ENCODE assay signal across 10 cellular contexts in genomic region chr1:184854456-184855180, GRCh38.
DNase-seq lines count a peak whose midpoint lies in the region; ATAC-seq, FAIRE-seq and TF ChIP-seq lines count a peak whose summit lies in the region.
"Had no signal": no experiment of that assay in that cellular context is flagged by ENCODE, and none has a peak within 500 bp of the region (broad histone marks: within the 10 kb centered on the region; RNA-seq: fewer than 3 reads in every experiment).

No MANE protein-coding gene starts in this region.

- H3K9me2 ChIP-seq in SK-N-SH, result no peaks in the 10 kb centered on the region

- H3K4me2 ChIP-seq in SK-N-SH, result peak overlapping the region; percentile 45; the same call in 1 of the 2 replicates

- TF ChIP-seq CTCF in SK-N-SH (IDR thresholded peaks at IDR 0.05) (no peak), heart left ventricle (IDR thresholded peaks at IDR 0.05) (no peak), uterus (IDR thresholded peaks at IDR 0.05) (no peak), dorsolateral prefrontal cortex (IDR thresholded peaks at IDR 0.05 in 54 of 56, conservative IDR thresholded peaks at IDR 0.05 in 2 of 56; ENCODE audit: low read depth in 1 of 56, partially characterized antibody in 56 of 56) (no peak)

- H2AFZ ChIP-seq in SK-N-SH (ENCODE audit: low read depth), result 0 out of 2 replicates have a peak overlapping the region, but pooled peaks have one; percentile 4

- H4K20me1 ChIP-seq in SK-N-SH (ENCODE audit: insufficient read depth), result no peaks in the 10 kb centered on the region

- no peak for TF ChIP-seq RAD21 in SK-N-SH (IDR thresholded peaks at IDR 0.05; ENCODE audit: low read length)

- H3K27me3 ChIP-seq in SK-N-SH (ENCODE audit: insufficient read depth) (no peaks in the 10 kb centered on the region), heart left ventricle (no peaks in the 10 kb centered on the region), uterus (no peaks in the 10 kb centered on the region), dorsolateral prefrontal cortex (peaks cover 0 to 3% (median 0%) of the 10 kb centered on the region in 45 donors)

- TF ChIP-seq POLR2A in heart left ventricle (IDR thresholded peaks at IDR 0.05) (no peak), uterus (IDR thresholded peaks at IDR 0.05) (no peak)

- WGBS in SK-N-SH (ENCODE audit: low lambda C conversion rate), result 84% methylated on average over 2 of the region's 2 CpGs
- 49 to 62% (median 59%) methylated on average over 2 of the region's 2 CpGs for WGBS in heart left ventricle, 4 donors

- H3K4me1 ChIP-seq in SK-N-SH (ENCODE audit: control insufficient read depth in 1 of 2, insufficient read depth in 2 of 2, low read depth in 1 of 2, low read length in 1 of 2), result peaks cover 7 to 12% of the 10 kb centered on the region in 2 experiments; a peak in 1 of 4 replicates
- H3K4me1 ChIP-seq in heart left ventricle, result peaks cover 0 to 41% (median 22%) of the 10 kb centered on the region in 12 donors
- no peaks in the 10 kb centered on the region for H3K4me1 ChIP-seq in uterus

- TF ChIP-seq EP300 in SK-N-SH (IDR thresholded peaks at IDR 0.05; ENCODE audit: borderline replicate concordance in 1 of 2, low read depth in 1 of 2, low read length in 1 of 2), result 0 out of 4 replicates have a peak, but pooled peaks of 1 of the 2 experiments have one; percentile 27

- no peak overlapping the region for H3K9ac ChIP-seq in SK-N-SH

- H3K9me3 ChIP-seq in SK-N-SH (no peaks in the 10 kb centered on the region; the same call in 1 of the 2 replicates), heart left ventricle (no peaks in the 10 kb centered on the region), uterus (no peaks in the 10 kb centered on the region)

- POLR2A ChIA-PET in SK-N-SH (lab: Yijun Ruan, JAX), result no interaction called here

- H3K79me2 ChIP-seq in SK-N-SH (ENCODE audit: insufficient read depth), result no peaks in the 10 kb centered on the region

- H3K4me3 ChIP-seq in SK-N-SH (ENCODE audit: low read depth in 2 of 2, low read length in 1 of 2), result no peak overlapping the region
- H3K4me3 ChIP-seq in heart left ventricle, result no peak overlapping the region
- no peak overlapping the region for H3K4me3 ChIP-seq in uterus
- H3K4me3 ChIP-seq in dorsolateral prefrontal cortex, result no peak overlapping the region

- peaks cover 9% of the 10 kb centered on the region for H3F3A ChIP-seq in SK-N-SH (replicated peaks; ENCODE audit: insufficient read depth)

- DNase-seq in AG20443 (ENCODE audit: low spot score) (peak; percentile 61), HT1080 (ENCODE audit: low read depth) (peak; percentile 64), SK-N-SH (no peak), heart left ventricle (no peak), uterus (no peak), dorsolateral prefrontal cortex (no peak), RCC 7860 (ENCODE audit: low spot score) (no peak)
- DNase-seq in stimulated activated naive CD4-positive, alpha-beta T cell treated with Interleukin-2 at 50 U/mL for 16 hours (lab: John Stamatoyannopoulos, UW), result no peak

- H3K36me3 ChIP-seq in SK-N-SH (replicated peaks in 1 of 2; ENCODE audit: control insufficient read depth in 1 of 2, insufficient read depth in 2 of 2, low read length in 1 of 2), result peaks cover 0 to 3% of the 10 kb centered on the region in 2 experiments
- peaks cover 0 to 10% (median 0%) of the 10 kb centered on the region in 9 donors for H3K36me3 ChIP-seq in heart left ventricle
- no peaks in the 10 kb centered on the region for H3K36me3 ChIP-seq in uterus

- ATAC-seq in heart left ventricle, result peak; percentile 68 to 91 (median 80)
- ATAC-seq: activated T-helper 17 cell treated with anti-CD3 and anti-CD28 coated beads, Interleukin-2, amount 50 U/mL, for 72 hours had no signal

- CTCF ChIA-PET in SK-N-SH (lab: Yijun Ruan, JAX), result no interaction called here

- H3K27ac ChIP-seq in SK-N-SH (ENCODE audit: low read depth in 2 of 2, low read length in 1 of 2) (peak overlapping the region; percentile 56 to 80; a peak in 3 of 4 replicates), heart left ventricle (peak overlapping the region in 9 of 12 donors; percentile 32 to 62 (median 40)), uterus (no peak overlapping the region), dorsolateral prefrontal cortex (no peak overlapping the region)
- H3K27ac ChIP-seq: VCaP had no signal

- intact Hi-C loops in heart left ventricle (cut with DNase I), result no loop called here
- intact Hi-C loops in uterus (cut with DNase I; ENCODE audit: low total_unique reads), result no loop called here
- intact Hi-C loops in dorsolateral prefrontal cortex (cut with DNase I), result no loop called here

- FAIRE-seq in RCC 7860 (lab: Jason Lieb, UNC), result no peak

TF ChIP-seq in SK-N-SH, 30 proteins besides CTCF, POLR2A, EP300 and RAD21:
- TF ChIP-seq FOXM1 (IDR thresholded peaks at IDR 0.05; ENCODE audit: low read depth) (no peak), TCF12 (IDR thresholded peaks at IDR 0.05) (peak; percentile 56), FOSL2 (IDR thresholded peaks at IDR 0.05; ENCODE audit: borderline replicate concordance, low read depth) (no peak; the same call in 1 of the 2 replicates), MEF2A (IDR thresholded peaks at IDR 0.05; ENCODE audit: borderline replicate concordance, low read depth) (peak; percentile 86; the same call in 1 of the 2 replicates)

Comparison
In these comparisons a context has a peak if more than half of its experiments do, and no peak if none do; other contexts are left out.
1. DNase-seq: peak in AG20443 (single experiment) and HT1080 (single experiment); none in SK-N-SH (single experiment), heart left ventricle (0 of 5), uterus (0 of 2), stimulated activated naive CD4-positive, alpha-beta T cell treated with Interleukin-2 at 50 U/mL for 16 hours (single experiment), dorsolateral prefrontal cortex (0 of 10) and RCC 7860 (single experiment).
2. H3K27ac ChIP-seq: peak in SK-N-SH (2 of 2) and heart left ventricle (9 of 12); none in uterus (0 of 2) and dorsolateral prefrontal cortex (0 of 59).